ENCODE assay signal across 1 cellular context in the genomic region with DNA sequence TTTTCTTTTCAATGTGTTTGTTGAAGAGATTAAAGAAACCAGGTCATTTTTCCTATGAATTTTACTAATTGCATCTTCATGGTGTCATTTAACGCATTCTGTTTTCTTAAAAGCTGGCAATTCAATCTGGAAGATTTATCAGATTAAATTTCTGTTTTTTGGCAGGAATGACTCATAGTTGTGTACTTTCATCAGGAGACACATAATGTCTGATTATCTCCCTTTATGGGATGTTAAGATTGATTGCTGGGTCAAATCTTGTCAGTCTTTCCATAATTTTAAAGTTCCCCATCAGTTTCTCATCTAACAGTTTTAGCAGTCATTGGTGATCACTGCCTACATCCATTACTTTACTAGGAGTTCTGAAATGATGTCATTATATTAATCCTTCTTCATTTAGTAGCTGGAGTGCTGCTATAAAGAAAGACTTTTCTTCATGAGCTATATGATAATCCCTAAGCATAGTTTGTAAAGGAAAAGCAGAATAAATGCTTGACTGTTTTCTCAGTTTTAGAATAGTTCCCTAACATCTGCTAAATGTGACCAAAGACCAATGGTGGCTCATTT.
A peak's percentile ranks its signal among the peaks of the same experiment; 100 is the strongest.
TF ChIP-seq lines count a peak whose summit lies in the region.

No MANE protein-coding gene starts in this region.

TF ChIP-seq in HEK293, 187 proteins besides CTCF, POLR2A, EP300 and RAD21 (continued from another document and continues in another):
- TF ChIP-seq KLF17 (tag by site-specific recombination; IDR thresholded peaks at IDR 0.05) (no peak), ZNF501 (tag by site-specific recombination; IDR thresholded peaks at IDR 0.05) (no peak; the same call in 1 of the 2 replicates), ZNF792 (tag by site-specific recombination; IDR thresholded peaks at IDR 0.05) (no peak), ZNF558 (tag by site-specific recombination; IDR thresholded peaks at IDR 0.05) (peak; percentile 32; the same call in 1 of the 2 replicates), ZNF138 (tag by site-specific recombination; IDR thresholded peaks at IDR 0.05; ENCODE audit: borderline replicate concordance) (no peak), ZFHX2 (tag by site-specific recombination; conservative IDR thresholded peaks at IDR 0.05) (no peak), ZNF394 (tag by site-specific recombination; IDR thresholded peaks at IDR 0.05; ENCODE audit: borderline replicate concordance) (no peak), ZNF776 (tag by site-specific recombination; IDR thresholded peaks at IDR 0.05; ENCODE audit: borderline replicate concordance) (no peak), ZNF677 (tag by site-specific recombination; IDR thresholded peaks at IDR 0.05) (no peak), ZNF433 (tag by site-specific recombination; IDR thresholded peaks at IDR 0.05; ENCODE audit: low read depth) (no peak), OVOL3 (tag by site-specific recombination; IDR thresholded peaks at IDR 0.05) (0 out of 2 replicates have a peak, but pooled peaks have one; percentile 43), YY1 (tag by site-specific recombination; IDR thresholded peaks at IDR 0.05) (no peak), ZNF76 (tag by site-specific recombination; IDR thresholded peaks at IDR 0.05; ENCODE audit: borderline replicate concordance, low read depth) (no peak), ZNF704 (tag by site-specific recombination; IDR thresholded peaks at IDR 0.05) (no peak), SP2 (tag by site-specific recombination; IDR thresholded peaks at IDR 0.05) (no peak), ZNF580 (tag by site-specific recombination; IDR thresholded peaks at IDR 0.05) (no peak; the same call in 1 of the 2 replicates), FEZF1 (tag by site-specific recombination; IDR thresholded peaks at IDR 0.05) (peak; percentile 71), ZNF626 (tag by site-specific recombination; IDR thresholded peaks at IDR 0.05) (no peak), HOXC10 (CRISPR knock-in tag; IDR thresholded peaks at IDR 0.05) (no peak), ZNF585B (tag by site-specific recombination; IDR thresholded peaks at IDR 0.05) (no peak), ZNF658 (tag by site-specific recombination; IDR thresholded peaks at IDR 0.05) (no peak), ZNF335 (tag by site-specific recombination; conservative IDR thresholded peaks at IDR 0.05) (no peak), ZFP41 (tag by site-specific recombination; IDR thresholded peaks at IDR 0.05; ENCODE audit: borderline replicate concordance) (no peak), ZNF645 (tag by site-specific recombination; IDR thresholded peaks at IDR 0.05) (no peak), ZNF513 (tag by site-specific recombination; IDR thresholded peaks at IDR 0.05) (no peak), GLIS1 (tag by site-specific recombination; IDR thresholded peaks at IDR 0.05) (no peak), GLI4 (tag by site-specific recombination; IDR thresholded peaks at IDR 0.05) (no peak)
- TF ChIP-seq, protein P1, sequence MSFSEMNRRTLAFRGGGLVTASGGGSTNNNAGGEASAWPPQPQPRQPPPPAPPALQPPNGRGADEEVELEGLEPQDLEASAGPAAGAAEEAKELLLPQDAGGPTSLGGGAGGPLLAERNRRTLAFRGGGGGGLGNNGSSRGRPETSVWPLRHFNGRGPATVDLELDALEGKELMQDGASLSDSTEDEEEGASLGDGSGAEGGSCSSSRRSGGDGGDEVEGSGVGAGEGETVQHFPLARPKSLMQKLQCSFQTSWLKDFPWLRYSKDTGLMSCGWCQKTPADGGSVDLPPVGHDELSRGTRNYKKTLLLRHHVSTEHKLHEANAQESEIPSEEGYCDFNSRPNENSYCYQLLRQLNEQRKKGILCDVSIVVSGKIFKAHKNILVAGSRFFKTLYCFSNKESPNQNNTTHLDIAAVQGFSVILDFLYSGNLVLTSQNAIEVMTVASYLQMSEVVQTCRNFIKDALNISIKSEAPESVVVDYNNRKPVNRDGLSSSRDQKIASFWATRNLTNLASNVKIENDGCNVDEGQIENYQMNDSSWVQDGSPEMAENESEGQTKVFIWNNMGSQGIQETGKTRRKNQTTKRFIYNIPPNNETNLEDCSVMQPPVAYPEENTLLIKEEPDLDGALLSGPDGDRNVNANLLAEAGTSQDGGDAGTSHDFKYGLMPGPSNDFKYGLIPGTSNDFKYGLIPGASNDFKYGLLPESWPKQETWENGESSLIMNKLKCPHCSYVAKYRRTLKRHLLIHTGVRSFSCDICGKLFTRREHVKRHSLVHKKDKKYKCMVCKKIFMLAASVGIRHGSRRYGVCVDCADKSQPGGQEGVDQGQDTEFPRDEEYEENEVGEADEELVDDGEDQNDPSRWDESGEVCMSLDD (tag by site-specific recombination; IDR thresholded peaks at IDR 0.05), result no peak
- TF ChIP-seq, protein P2, sequence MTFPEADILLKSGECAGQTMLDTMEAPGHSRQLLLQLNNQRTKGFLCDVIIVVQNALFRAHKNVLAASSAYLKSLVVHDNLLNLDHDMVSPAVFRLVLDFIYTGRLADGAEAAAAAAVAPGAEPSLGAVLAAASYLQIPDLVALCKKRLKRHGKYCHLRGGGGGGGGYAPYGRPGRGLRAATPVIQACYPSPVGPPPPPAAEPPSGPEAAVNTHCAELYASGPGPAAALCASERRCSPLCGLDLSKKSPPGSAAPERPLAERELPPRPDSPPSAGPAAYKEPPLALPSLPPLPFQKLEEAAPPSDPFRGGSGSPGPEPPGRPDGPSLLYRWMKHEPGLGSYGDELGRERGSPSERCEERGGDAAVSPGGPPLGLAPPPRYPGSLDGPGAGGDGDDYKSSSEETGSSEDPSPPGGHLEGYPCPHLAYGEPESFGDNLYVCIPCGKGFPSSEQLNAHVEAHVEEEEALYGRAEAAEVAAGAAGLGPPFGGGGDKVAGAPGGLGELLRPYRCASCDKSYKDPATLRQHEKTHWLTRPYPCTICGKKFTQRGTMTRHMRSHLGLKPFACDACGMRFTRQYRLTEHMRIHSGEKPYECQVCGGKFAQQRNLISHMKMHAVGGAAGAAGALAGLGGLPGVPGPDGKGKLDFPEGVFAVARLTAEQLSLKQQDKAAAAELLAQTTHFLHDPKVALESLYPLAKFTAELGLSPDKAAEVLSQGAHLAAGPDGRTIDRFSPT (tag by site-specific recombination; IDR thresholded peaks at IDR 0.05), result peak; percentile 36; the same call in 1 of the 2 replicates
- TF ChIP-seq, protein P3, sequence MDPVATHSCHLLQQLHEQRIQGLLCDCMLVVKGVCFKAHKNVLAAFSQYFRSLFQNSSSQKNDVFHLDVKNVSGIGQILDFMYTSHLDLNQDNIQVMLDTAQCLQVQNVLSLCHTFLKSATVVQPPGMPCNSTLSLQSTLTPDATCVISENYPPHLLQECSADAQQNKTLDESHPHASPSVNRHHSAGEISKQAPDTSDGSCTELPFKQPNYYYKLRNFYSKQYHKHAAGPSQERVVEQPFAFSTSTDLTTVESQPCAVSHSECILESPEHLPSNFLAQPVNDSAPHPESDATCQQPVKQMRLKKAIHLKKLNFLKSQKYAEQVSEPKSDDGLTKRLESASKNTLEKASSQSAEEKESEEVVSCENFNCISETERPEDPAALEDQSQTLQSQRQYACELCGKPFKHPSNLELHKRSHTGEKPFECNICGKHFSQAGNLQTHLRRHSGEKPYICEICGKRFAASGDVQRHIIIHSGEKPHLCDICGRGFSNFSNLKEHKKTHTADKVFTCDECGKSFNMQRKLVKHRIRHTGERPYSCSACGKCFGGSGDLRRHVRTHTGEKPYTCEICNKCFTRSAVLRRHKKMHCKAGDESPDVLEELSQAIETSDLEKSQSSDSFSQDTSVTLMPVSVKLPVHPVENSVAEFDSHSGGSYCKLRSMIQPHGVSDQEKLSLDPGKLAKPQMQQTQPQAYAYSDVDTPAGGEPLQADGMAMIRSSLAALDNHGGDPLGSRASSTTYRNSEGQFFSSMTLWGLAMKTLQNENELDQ (tag by site-specific recombination; IDR thresholded peaks at IDR 0.05; ENCODE audit: low read depth), result no peak
- TF ChIP-seq, protein P4, sequence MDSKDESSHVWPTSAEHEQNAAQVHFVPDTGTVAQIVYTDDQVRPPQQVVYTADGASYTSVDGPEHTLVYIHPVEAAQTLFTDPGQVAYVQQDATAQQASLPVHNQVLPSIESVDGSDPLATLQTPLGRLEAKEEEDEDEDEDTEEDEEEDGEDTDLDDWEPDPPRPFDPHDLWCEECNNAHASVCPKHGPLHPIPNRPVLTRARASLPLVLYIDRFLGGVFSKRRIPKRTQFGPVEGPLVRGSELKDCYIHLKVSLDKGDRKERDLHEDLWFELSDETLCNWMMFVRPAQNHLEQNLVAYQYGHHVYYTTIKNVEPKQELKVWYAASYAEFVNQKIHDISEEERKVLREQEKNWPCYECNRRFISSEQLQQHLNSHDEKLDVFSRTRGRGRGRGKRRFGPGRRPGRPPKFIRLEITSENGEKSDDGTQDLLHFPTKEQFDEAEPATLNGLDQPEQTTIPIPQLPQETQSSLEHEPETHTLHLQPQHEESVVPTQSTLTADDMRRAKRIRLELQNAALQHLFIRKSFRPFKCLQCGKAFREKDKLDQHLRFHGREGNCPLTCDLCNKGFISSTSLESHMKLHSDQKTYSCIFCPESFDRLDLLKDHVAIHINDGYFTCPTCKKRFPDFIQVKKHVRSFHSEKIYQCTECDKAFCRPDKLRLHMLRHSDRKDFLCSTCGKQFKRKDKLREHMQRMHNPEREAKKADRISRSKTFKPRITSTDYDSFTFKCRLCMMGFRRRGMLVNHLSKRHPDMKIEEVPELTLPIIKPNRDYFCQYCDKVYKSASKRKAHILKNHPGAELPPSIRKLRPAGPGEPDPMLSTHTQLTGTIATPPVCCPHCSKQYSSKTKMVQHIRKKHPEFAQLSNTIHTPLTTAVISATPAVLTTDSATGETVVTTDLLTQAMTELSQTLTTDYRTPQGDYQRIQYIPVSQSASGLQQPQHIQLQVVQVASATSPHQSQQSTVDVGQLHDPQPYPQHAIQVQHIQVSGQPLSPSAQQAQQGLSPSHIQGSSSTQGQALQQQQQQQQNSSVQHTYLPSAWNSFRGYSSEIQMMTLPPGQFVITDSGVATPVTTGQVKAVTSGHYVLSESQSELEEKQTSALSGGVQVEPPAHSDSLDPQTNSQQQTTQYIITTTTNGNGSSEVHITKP (tag by site-specific recombination; IDR thresholded peaks at IDR 0.05), result no peak
- TF ChIP-seq, protein P5, sequence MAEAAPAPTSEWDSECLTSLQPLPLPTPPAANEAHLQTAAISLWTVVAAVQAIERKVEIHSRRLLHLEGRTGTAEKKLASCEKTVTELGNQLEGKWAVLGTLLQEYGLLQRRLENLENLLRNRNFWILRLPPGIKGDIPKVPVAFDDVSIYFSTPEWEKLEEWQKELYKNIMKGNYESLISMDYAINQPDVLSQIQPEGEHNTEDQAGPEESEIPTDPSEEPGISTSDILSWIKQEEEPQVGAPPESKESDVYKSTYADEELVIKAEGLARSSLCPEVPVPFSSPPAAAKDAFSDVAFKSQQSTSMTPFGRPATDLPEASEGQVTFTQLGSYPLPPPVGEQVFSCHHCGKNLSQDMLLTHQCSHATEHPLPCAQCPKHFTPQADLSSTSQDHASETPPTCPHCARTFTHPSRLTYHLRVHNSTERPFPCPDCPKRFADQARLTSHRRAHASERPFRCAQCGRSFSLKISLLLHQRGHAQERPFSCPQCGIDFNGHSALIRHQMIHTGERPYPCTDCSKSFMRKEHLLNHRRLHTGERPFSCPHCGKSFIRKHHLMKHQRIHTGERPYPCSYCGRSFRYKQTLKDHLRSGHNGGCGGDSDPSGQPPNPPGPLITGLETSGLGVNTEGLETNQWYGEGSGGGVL (tag by site-specific recombination; IDR thresholded peaks at IDR 0.05), result peak; percentile 41; the same call in 1 of the 2 replicates
- TF ChIP-seq, protein P6, sequence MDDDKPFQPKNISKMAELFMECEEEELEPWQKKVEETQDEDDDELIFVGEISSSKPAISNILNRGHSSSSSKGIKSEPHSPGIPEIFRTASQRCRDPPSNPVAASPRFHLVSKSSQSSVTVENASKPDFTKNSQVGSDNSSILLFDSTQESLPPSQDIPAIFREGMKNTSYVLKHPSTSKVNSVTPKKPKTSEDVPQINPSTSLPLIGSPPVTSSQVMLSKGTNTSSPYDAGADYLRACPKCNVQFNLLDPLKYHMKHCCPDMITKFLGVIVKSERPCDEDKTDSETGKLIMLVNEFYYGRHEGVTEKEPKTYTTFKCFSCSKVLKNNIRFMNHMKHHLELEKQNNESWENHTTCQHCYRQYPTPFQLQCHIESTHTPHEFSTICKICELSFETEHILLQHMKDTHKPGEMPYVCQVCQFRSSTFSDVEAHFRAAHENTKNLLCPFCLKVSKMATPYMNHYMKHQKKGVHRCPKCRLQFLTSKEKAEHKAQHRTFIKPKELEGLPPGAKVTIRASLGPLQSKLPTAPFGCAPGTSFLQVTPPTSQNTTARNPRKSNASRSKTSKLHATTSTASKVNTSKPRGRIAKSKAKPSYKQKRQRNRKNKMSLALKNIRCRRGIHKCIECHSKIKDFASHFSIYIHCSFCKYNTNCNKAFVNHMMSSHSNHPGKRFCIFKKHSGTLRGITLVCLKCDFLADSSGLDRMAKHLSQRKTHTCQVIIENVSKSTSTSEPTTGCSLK (tag by site-specific recombination; IDR thresholded peaks at IDR 0.05), result no peak
